In genomic region chr13:23570931-23571330, GRCh38 we compare ENCODE assay signal across 1 cellular context.
TF ChIP-seq lines count a peak whose summit lies in the region.

No MANE protein-coding gene starts in this region.

TF ChIP-seq in GM23338, 12 proteins besides CTCF, POLR2A, EP300 and RAD21 (continued from another document):
- TF ChIP-seq ZNF462 (CRISPR knock-in tag; IDR thresholded peaks at IDR 0.05) = no peak
